Comparison of ENCODE assay signal across 9 cellular contexts in the genomic region with DNA sequence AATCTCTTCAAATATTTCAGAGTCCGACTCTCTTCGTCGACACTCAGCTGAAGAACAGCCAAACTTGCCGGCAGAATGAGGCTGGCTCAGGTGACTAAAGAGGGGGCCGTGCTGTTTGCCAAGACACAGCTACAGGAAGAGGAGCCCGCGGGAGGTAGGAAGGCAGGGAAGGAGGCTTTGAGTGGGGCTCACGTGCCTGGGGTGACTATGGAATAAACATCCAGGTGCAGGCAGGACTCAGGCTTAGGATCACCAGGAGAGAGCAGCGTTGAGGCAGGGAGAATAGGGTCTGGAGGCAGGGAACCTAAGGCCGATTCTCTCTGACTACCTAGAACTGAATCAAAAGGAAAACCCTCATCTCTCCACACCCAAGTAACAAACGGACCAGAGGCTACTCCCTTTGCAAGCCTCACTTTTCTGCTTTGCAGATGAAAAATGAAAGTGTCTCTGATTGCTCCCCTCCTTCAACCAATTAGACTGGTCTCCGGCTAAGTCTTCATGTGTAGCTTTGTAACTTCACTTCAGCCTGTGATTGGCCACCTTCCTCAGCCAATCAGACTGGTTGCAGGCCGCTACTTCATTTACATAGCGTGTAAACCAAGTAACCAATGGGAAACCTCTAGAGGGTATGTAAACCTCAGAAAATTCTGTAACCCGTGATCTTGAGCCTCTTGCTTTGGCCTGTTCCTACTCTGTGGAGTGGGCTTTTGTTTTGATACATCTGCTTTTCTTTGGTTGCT. TPM values are rescaled to one million over a fixed set of nuclear protein-coding genes. Genes with fewer than 3 reads are reported as not detected.
DNase-seq lines count a peak whose midpoint lies in the region; ATAC-seq and TF ChIP-seq lines count a peak whose summit lies in the region.
"Had no signal": no experiment of that assay in that cellular context is flagged by ENCODE, and none has a peak within 500 bp of the region (broad histone marks: within the 10 kb centered on the region; RNA-seq: fewer than 3 reads in every experiment).

No MANE protein-coding gene starts in this region.

- no peak overlapping the region for H3K27ac ChIP-seq in Karpas-422 (ENCODE audit: low read length)

- no peaks in the 10 kb centered on the region for H3K36me3 Mint-ChIP-seq in activated CD8-positive, alpha-beta T cell treated with anti-CD3 and anti-CD28 coated beads, Interleukin-2, amount 10 ng/mL, durations not matched to agents 7 days and 5 days (ENCODE audit: low read depth)
- no peaks in the 10 kb centered on the region for H3K36me3 Mint-ChIP-seq in natural killer cell

- intact Hi-C loops in natural killer cell (cut with micrococcal nuclease), result no loop called here

- H3K4me3 ChIP-seq in Karpas-422 (ENCODE audit: low read length), result no peak overlapping the region

- H3K79me2 ChIP-seq in Karpas-422 (ENCODE audit: low read length), result no peaks in the 10 kb centered on the region

- H2AFZ ChIP-seq in Karpas-422 (ENCODE audit: low read length), result no peak overlapping the region; the same call in 1 of the 2 replicates

- no peaks in the 10 kb centered on the region for H4K20me1 ChIP-seq in Karpas-422 (ENCODE audit: insufficient read depth, low read depth, low read length)

- H3K27me3 ChIP-seq in Karpas-422 (ENCODE audit: low read length), result no peaks in the 10 kb centered on the region

- peak overlapping the region; percentile 26 for H3K4me2 ChIP-seq in Karpas-422 (ENCODE audit: low read depth, low read length, poor library complexity, severe bottlenecking)

- no peaks in the 10 kb centered on the region for H3K9me2 ChIP-seq in Karpas-422 (replicated peaks; ENCODE audit: insufficient read depth, low read length)

- peak overlapping the region; percentile 18 for H3K4me3 Mint-ChIP-seq in activated CD8-positive, alpha-beta T cell treated with anti-CD3 and anti-CD28 coated beads, Interleukin-2, amount 10 ng/mL, durations not matched to agents 7 days and 5 days
- H3K4me3 Mint-ChIP-seq in natural killer cell, result no peak overlapping the region

- TF ChIP-seq CTCF in natural killer cell (IDR thresholded peaks at IDR 0.05), result no peak

- H3K9me3 ChIP-seq in Karpas-422 (ENCODE audit: low read length), result no peaks in the 10 kb centered on the region

- CTCF ChIA-PET in activated CD8-positive, alpha-beta T cell treated with anti-CD3 and anti-CD28 coated beads, Interleukin-2, amount 10 ng/mL, durations not matched to agents 7 days and 5 days (lab: Charles Lee), result interaction anchor here (0.8 to 1.1 kb wide), 2 partner anchors 21 kb away, joined by 3 read pairs; no protein-coding TSS in a partner anchor

- H3K9me3 Mint-ChIP-seq in activated CD8-positive, alpha-beta T cell treated with anti-CD3 and anti-CD28 coated beads, Interleukin-2, amount 10 ng/mL, durations not matched to agents 7 days and 5 days (ENCODE audit: insufficient read depth), result peaks cover 7% of the 10 kb centered on the region
- H3K9me3 Mint-ChIP-seq in natural killer cell, result no peaks in the 10 kb centered on the region

- DNase-seq in NCI-H1417 (lab: John Stamatoyannopoulos, UW) (peak; percentile 24 to 58 (median 44)), NCI-H1417 treated with DMSO at 0.1 percent for 48 hours (lab: John Stamatoyannopoulos, UW) (no peak), Karpas-422 (peak; percentile 70), natural killer cell (no peak), islet precursor cell (no peak)
- DNase-seq in activated CD8-positive, alpha-beta T cell treated with anti-CD3 and anti-CD28 coated beads, Interleukin-2, amount 10 ng/mL, durations not matched to agents 7 days and 5 days, result no peak

- no peak overlapping the region for H3K9ac ChIP-seq in Karpas-422 (ENCODE audit: low read length)

- peaks cover 19% of the 10 kb centered on the region for H3K4me1 ChIP-seq in Karpas-422 (ENCODE audit: low read length)

- H3K27ac Mint-ChIP-seq in activated CD8-positive, alpha-beta T cell treated with anti-CD3 and anti-CD28 coated beads, Interleukin-2, amount 10 ng/mL, durations not matched to agents 7 days and 5 days, result no peak overlapping the region
- no peak overlapping the region for H3K27ac Mint-ChIP-seq in natural killer cell
- H3K27ac Mint-ChIP-seq: activated T-helper 2 cell treated with anti-CD3 and anti-CD28 coated beads, Interferon-gamma antibody, Interleukin-2, Interleukin-4, amounts not matched to agents 10 μg/mL and 5 μg/mL and 100 μg/mL, durations not matched to agents 14 hours and 24 hours and 36 hours had no signal

- no peak for ATAC-seq in activated CD8-positive, alpha-beta T cell treated with anti-CD3 and anti-CD28 coated beads, Interleukin-2, amount 10 ng/mL, durations not matched to agents 7 days and 5 days
- ATAC-seq in natural killer cell (peak in 2 of 3 donors; percentile 17 to 21), HG02571 (IDR thresholded peaks at IDR 0.05; ENCODE audit: unreplicated experiment) (no peak), GM21737 (IDR thresholded peaks at IDR 0.05; ENCODE audit: unreplicated experiment) (no peak)

- peaks cover 7% of the 10 kb centered on the region for H3K4me1 Mint-ChIP-seq in activated CD8-positive, alpha-beta T cell treated with anti-CD3 and anti-CD28 coated beads, Interleukin-2, amount 10 ng/mL, durations not matched to agents 7 days and 5 days (ENCODE audit: low read depth)
- H3K4me1 Mint-ChIP-seq in natural killer cell, result no peaks in the 10 kb centered on the region

- H3K36me3 ChIP-seq in Karpas-422 (ENCODE audit: insufficient read depth, low read length), result no peaks in the 10 kb centered on the region

- POLR2A ChIA-PET in activated CD8-positive, alpha-beta T cell treated with anti-CD3 and anti-CD28 coated beads, Interleukin-2, amount 10 ng/mL, durations not matched to agents 7 days and 5 days (lab: Charles Lee), result no interaction called here

- no peaks in the 10 kb centered on the region for H3K27me3 Mint-ChIP-seq in activated CD8-positive, alpha-beta T cell treated with anti-CD3 and anti-CD28 coated beads, Interleukin-2, amount 10 ng/mL, durations not matched to agents 7 days and 5 days (ENCODE audit: low read depth)
- peaks cover 12 to 13% of the 10 kb centered on the region in 2 donors for H3K27me3 Mint-ChIP-seq in natural killer cell (ENCODE audit: low read depth in 2 of 2)

RNA-seq across cellular contexts. Expression of a gene that starts 19.7 kb away (rescaled TPM):
- not detected in 2 replicates for total RNA-seq in Karpas-422 (2014; rRNA removed; shearing (Covaris generic); ENCODE audit: low replicate concordance)
- 10 to 100 TPM; 61.5 to 62.9 TPM for total RNA-seq in activated CD8-positive, alpha-beta T cell treated with anti-CD3 and anti-CD28 coated beads, Interleukin-2, amount 10 ng/mL, durations not matched to agents 7 days and 5 days
- 10 to 100 TPM in 2 of 3 donors, 1 to 10 TPM in 1; 9.9 to 12.9 (median 12.1) TPM for total RNA-seq in natural killer cell

Comparison
In these comparisons a context has a peak if more than half of its experiments do, and no peak if none do; other contexts are left out.
1. DNase-seq: peak in NCI-H1417 (3 of 3) and Karpas-422 (single experiment); none in NCI-H1417 treated with DMSO at 0.1 percent for 48 hours (single experiment), activated CD8-positive, alpha-beta T cell treated with anti-CD3 and anti-CD28 coated beads, Interleukin-2, amount 10 ng/mL, durations not matched to agents 7 days and 5 days (single experiment), natural killer cell (single experiment) and islet precursor cell (single experiment).
2. ATAC-seq: peak in natural killer cell (2 of 3); none in activated CD8-positive, alpha-beta T cell treated with anti-CD3 and anti-CD28 coated beads, Interleukin-2, amount 10 ng/mL, durations not matched to agents 7 days and 5 days (single experiment), HG02571 (single experiment) and GM21737 (single experiment).
3. RNA of a gene that starts 19.7 kb away (total RNA-seq): 61.5 to 62.9 TPM in activated CD8-positive, alpha-beta T cell treated with anti-CD3 and anti-CD28 coated beads, Interleukin-2, amount 10 ng/mL, durations not matched to agents 7 days and 5 days and 9.9 to 12.9 TPM in natural killer cell; not detected in Karpas-422; every median in the first group is over 10 times any median in the second.